10 cellular contexts compared by ENCODE assay signal in genomic region chr2:74505448-74506246, GRCh38. TPM values are rescaled to one million over a fixed set of nuclear protein-coding genes. Genes with fewer than 3 reads are reported as not detected.
DNase-seq lines count a peak whose midpoint lies in the region; ATAC-seq, FAIRE-seq and TF ChIP-seq lines count a peak whose summit lies in the region.
"Had no signal": no experiment of that assay in that cellular context is flagged by ENCODE, and none has a peak within 500 bp of the region (broad histone marks: within the 10 kb centered on the region; RNA-seq: fewer than 3 reads in every experiment).

No MANE protein-coding gene starts in this region.

- H4K20me1 ChIP-seq in HCT116 (ENCODE audit: insufficient read depth) (no peaks in the 10 kb centered on the region), K562 (replicated peaks; ENCODE audit: control insufficient read depth, insufficient read depth, low read length) (no peaks in the 10 kb centered on the region)

- ATAC-seq in HCT116 (no peak), K562 (no peak), mucosa of descending colon (no peak)

- no peaks in the 10 kb centered on the region for H3K9me2 ChIP-seq in HCT116 (ENCODE audit: insufficient read depth)

- no peak for TF ChIP-seq EP300 in K562 (IDR thresholded peaks at IDR 0.05; ENCODE audit: low read length)

- no peaks in the 10 kb centered on the region for H3K9me1 ChIP-seq in K562 (ENCODE audit: control insufficient read depth, insufficient read depth, low read length)

- CTCF ChIA-PET in HCT116 (lab: Charles Lee): interaction anchor here (1.7 kb wide), 1 partner anchor 26 kb away, joined by 4 read pairs; no protein-coding TSS in a partner anchor
- CTCF ChIA-PET in K562 (lab: Yijun Ruan, JAX; ENCODE audit: low intra/inter-chr PET ratio): interaction anchor here (0.6 kb wide), 1 partner anchor 109 kb away, joined by 3 read pairs; no protein-coding TSS in a partner anchor

- TF ChIP-seq POLR2A in HCT116 (IDR thresholded peaks at IDR 0.05; ENCODE audit: borderline replicate concordance, extremely low read depth, insufficient read depth, insufficient read length): no peak
- TF ChIP-seq POLR2A in K562 (conservative IDR thresholded peaks at IDR 0.05): no peak
- TF ChIP-seq POLR2A in vagina (IDR thresholded peaks at IDR 0.05): no peak

- H3K9ac ChIP-seq in HCT116 (ENCODE audit: low read length): no peak overlapping the region
- H3K9ac ChIP-seq in K562 (ENCODE audit: insufficient read depth in 1 of 2, low read depth in 2 of 2, low read length in 2 of 2): peak overlapping the region; percentile 11 to 89

- H3K27me3 ChIP-seq in HCT116 (ENCODE audit: insufficient read depth, low read length): no peaks in the 10 kb centered on the region
- H3K27me3 ChIP-seq in K562 (ENCODE audit: control insufficient read depth in 2 of 2, insufficient read depth in 2 of 2, low read length in 2 of 2): no peaks in the 10 kb centered on the region
- peaks cover 15% of the 10 kb centered on the region for H3K27me3 ChIP-seq in muscle layer of duodenum (ENCODE audit: low read depth, low read length)
- H3K27me3 ChIP-seq in vagina: no peaks in the 10 kb centered on the region

- H2AFZ ChIP-seq in HCT116 (ENCODE audit: low read depth, low read length, poor library complexity, severe bottlenecking) (no peak overlapping the region), K562 (ENCODE audit: low read depth, low read length) (no peak overlapping the region)

- peak overlapping the region; percentile 97 for H3K27ac ChIP-seq in 22Rv1
- H3K27ac ChIP-seq in HCT116 (ENCODE audit: low read depth, low read length): peak overlapping the region; percentile 91; the same call in 1 of the 2 replicates
- peak overlapping the region; percentile 15 for H3K27ac ChIP-seq in K562 (ENCODE audit: extremely low read depth, low read depth, low read length)
- no peak overlapping the region for H3K27ac ChIP-seq in muscle layer of duodenum (ENCODE audit: low read length)
- H3K27ac ChIP-seq in vagina: no peak overlapping the region

- intact Hi-C loops in HCT116 (cut with micrococcal nuclease): loop anchor here (1.0 kb wide), 1 partner anchor 25 kb away; no protein-coding TSS in a partner anchor
- intact Hi-C loops in K562 (cut with micrococcal nuclease): no loop called here
- intact Hi-C loops in vagina (cut with DNase I): no loop called here
- intact Hi-C loops in mucosa of descending colon (cut with DNase I, micrococcal nuclease): no loop called here

- TF ChIP-seq CTCF in 22Rv1 (IDR thresholded peaks at IDR 0.05): no peak
- TF ChIP-seq CTCF in HCT116 (IDR thresholded peaks at IDR 0.05 in 2 of 3, conservative IDR thresholded peaks at IDR 0.05 in 1 of 3; ENCODE audit: borderline replicate concordance in 1 of 3, insufficient read depth in 1 of 3, low read depth in 2 of 3, low read length in 2 of 3): no peak
- no peak for TF ChIP-seq CTCF in K562 (IDR thresholded peaks at IDR 0.05 in 2 of 3, conservative IDR thresholded peaks at IDR 0.05 in 1 of 3; ENCODE audit: insufficient read depth in 2 of 3, low read depth in 1 of 3, low read length in 3 of 3)
- no peak for TF ChIP-seq CTCF in vagina (IDR thresholded peaks at IDR 0.05)
- TF ChIP-seq CTCF in mucosa of descending colon (IDR thresholded peaks at IDR 0.05): no peak

- no peak for FAIRE-seq in K562 (lab: Jason Lieb, UNC)

- peaks cover 30 to 63% of the 10 kb centered on the region in 2 experiments for H3K4me1 ChIP-seq in HCT116 (ENCODE audit: control insufficient read depth in 1 of 2, insufficient read depth in 2 of 2, low read length in 2 of 2)
- H3K4me1 ChIP-seq in K562 (replicated peaks in 1 of 2; ENCODE audit: control insufficient read depth in 2 of 2, insufficient read depth in 2 of 2, low read length in 2 of 2): peaks cover 46 to 66% of the 10 kb centered on the region in 2 experiments; a peak in 4 of 5 replicates
- H3K4me1 ChIP-seq in muscle layer of duodenum (ENCODE audit: control insufficient read depth in 1 of 2, insufficient read depth in 2 of 2, low read length in 2 of 2): peaks cover 19 to 51% of the 10 kb centered on the region in 2 donors
- H3K4me1 ChIP-seq in vagina: peaks cover 55% of the 10 kb centered on the region
- peaks cover 40% of the 10 kb centered on the region for H3K4me1 ChIP-seq in mucosa of descending colon (ENCODE audit: low read depth)

- peaks cover 22% of the 10 kb centered on the region for H3K79me2 ChIP-seq in HCT116 (ENCODE audit: insufficient read depth, low read length)
- peaks cover 46% of the 10 kb centered on the region for H3K79me2 ChIP-seq in K562 (ENCODE audit: control insufficient read depth, insufficient read depth, low read length)

- no TSS peak for BruUV-seq in HCT116 (replicated peaks; lab: Mats Ljungman, UMichigan)
- BruUV-seq in K562 (replicated peaks; lab: Mats Ljungman, UMichigan): no TSS peak

- POLR2A ChIA-PET in HCT116 (lab: Charles Lee) (interaction anchor here (1.8 kb wide), 1 partner anchor 50 kb away, joined by 3 read pairs; no protein-coding TSS in a partner anchor), K562 (lab: Yijun Ruan, JAX) (interaction anchor here (0.5 to 1.9 kb wide), 6 partner anchors 13 to 324 kb away, joined by 3 to 5 read pairs (median 4); partner anchors contain the start of genes CCDC142 and TTC31)

- WGBS in K562 (ENCODE audit: insufficient coverage, low coverage, missing lambda C conversion rate): 50% methylated on average over 13 of the region's 14 CpGs

- TF ChIP-seq RAD21 in HCT116 (IDR thresholded peaks at IDR 0.05; ENCODE audit: low read depth) (no peak), K562 (CRISPR knock-in tag; conservative IDR thresholded peaks at IDR 0.05 in 1 of 2, IDR thresholded peaks at IDR 0.05 in 1 of 2) (no peak)

- H3K36me3 ChIP-seq in HCT116 (ENCODE audit: control insufficient read depth in 1 of 2, insufficient read depth in 2 of 2, low read length in 2 of 2) (peaks cover 3 to 16% of the 10 kb centered on the region in 2 experiments; a peak in 2 of 4 replicates), K562 (ENCODE audit: control insufficient read depth, insufficient read depth, low read length) (peaks cover 13% of the 10 kb centered on the region; the same call in 2 of the 3 replicates), muscle layer of duodenum (ENCODE audit: control insufficient read depth in 1 of 2, insufficient read depth in 2 of 2, low read length in 2 of 2) (peaks cover 13 to 26% of the 10 kb centered on the region in 2 donors), vagina (peaks cover 0 to 21% of the 10 kb centered on the region in 2 donors), mucosa of descending colon (ENCODE audit: low read depth) (no peaks in the 10 kb centered on the region)

- H3K4me3 ChIP-seq in HCT116 (replicated peaks in 1 of 2; ENCODE audit: low read depth in 1 of 2, low read length in 2 of 2): peak overlapping the region; percentile 85 to 93; a peak in 2 of 4 replicates
- peak overlapping the region; percentile 20 for H3K4me3 ChIP-seq in K562
- peak overlapping the region; percentile 46 to 88 for H3K4me3 ChIP-seq in muscle layer of duodenum (ENCODE audit: low read depth in 1 of 2, low read length in 2 of 2)
- no peak overlapping the region for H3K4me3 ChIP-seq in vagina
- H3K4me3 ChIP-seq in mucosa of descending colon: no peak overlapping the region

- H3K9me3 ChIP-seq in HCT116 (ENCODE audit: control insufficient read depth in 1 of 2, insufficient read depth in 1 of 2, low read depth in 1 of 2, low read length in 2 of 2): no peaks in the 10 kb centered on the region
- H3K9me3 ChIP-seq in K562 (replicated peaks; ENCODE audit: control insufficient read depth, insufficient read depth, low read depth, low read length): no peaks in the 10 kb centered on the region
- no peaks in the 10 kb centered on the region for H3K9me3 ChIP-seq in muscle layer of duodenum (ENCODE audit: control insufficient read depth in 1 of 2, low read length in 2 of 2)
- no peaks in the 10 kb centered on the region for H3K9me3 ChIP-seq in vagina
- H3K9me3 ChIP-seq in mucosa of descending colon: no peaks in the 10 kb centered on the region

- in situ Hi-C loops in K562 (cut with MboI): no loop called here

- peak overlapping the region; percentile 99 for H3K4me2 ChIP-seq in HCT116 (ENCODE audit: low read length)
- peak overlapping the region; percentile 76 for H3K4me2 ChIP-seq in K562 (ENCODE audit: insufficient read depth, low read length)

- RAD21 ChIA-PET in HCT116 (lab: Charles Lee; ENCODE audit: low non-redundant PET in 1 of 2, low total read pairs in 2 of 2, uncharacterized antibody in 2 of 2, unreplicated experiment in 2 of 2): no interaction called here

- DNase-seq in HCT116 (ENCODE audit: low read depth, low spot score) (no peak), K562 (ENCODE audit: extremely low read depth in 1 of 4, low spot score in 3 of 4) (no peak), vagina (ENCODE audit: extremely low spot score in 2 of 2) (no peak), superior temporal gyrus (ENCODE audit: extremely low spot score) (no peak), mucosa of descending colon (no peak), pons (ENCODE audit: low spot score) (no peak)
- DNase-seq: COR-L47 had no signal

RNA-seq across cellular contexts. Expression of gene PCGF1, which starts 1.8 kb away (rescaled TPM):
- total RNA-seq in HCT116 (2021; ENCODE audit: unreplicated experiment) (39.9 TPM), K562 (2014; rRNA removed) (20.3 and 28.5 TPM in 2 replicates), K562 (2014; rRNA removed; fragmentation: Illumina TruSeq; extraction: Trizol) (22.5 and 25.1 TPM in 2 replicates), K562 (2015; rRNA removed; fragmentation: Illumina TruSeq; extraction: Trizol) (25.9 and 31.2 TPM in 2 replicates), K562 (2021) (27.3 and 33.6 TPM in 2 replicates), vagina (14.7 TPM), mucosa of descending colon (10 to 100 TPM; 20.3 to 29.1 (median 22.3) TPM)
- polyA plus RNA-seq in HCT116 (2012): 61.5 and 64.4 TPM in 2 replicates
- total RNA-seq in K562 (2011; cell fraction: chromatin; rRNA removed; ENCODE audit: low replicate concordance): 41.0 and 75.1 TPM in 2 replicates
- 49.2 and 62.0 TPM in 2 replicates for total RNA-seq in K562 (2011; cell fraction: nucleolus; rRNA removed)
- total RNA-seq in K562 (2011; cell fraction: nucleoplasm; rRNA removed): 36.9 and 41.4 TPM in 2 replicates
- polyA plus RNA-seq in K562 (2011; rRNA removed) (28.3 and 29.3 TPM in 2 replicates), K562 (2014; fragmentation: Illumina TruSeq; extraction: Trizol) (31.9 and 34.8 TPM in 2 replicates), K562 (2014; fragmentation: Nextera tagmentation; extraction: Ambion mirVana) (10 to 100 TPM; 45.3 to 45.7 TPM), K562 (2014; rRNA removed) (26.1 and 26.3 TPM in 2 replicates)
- polyA plus RNA-seq in K562 (2011; cell fraction: cytosol; rRNA removed): 30.4 and 33.2 TPM in 2 replicates
- polyA plus RNA-seq in K562 (2011; cell fraction: nucleus; rRNA removed): 64.9 and 75.4 TPM in 2 replicates
- polyA plus RNA-seq in K562 (2012): 27.7 and 31.8 TPM in 2 replicates
- polyA minus RNA-seq in K562 (2011; rRNA and poly(A)+ RNA removed): 36.6 and 41.3 TPM in 2 replicates
- 22.0 and 27.9 TPM in 2 replicates for polyA minus RNA-seq in K562 (2011; cell fraction: cytosol; rRNA and poly(A)+ RNA removed)
- polyA minus RNA-seq in K562 (2011; cell fraction: nucleus; rRNA and poly(A)+ RNA removed): 19.7 and 30.2 TPM in 2 replicates

RNA-seq across cellular contexts. Expression of gene LBX2, which starts 6.2 kb away (rescaled TPM):
- total RNA-seq in HCT116 (2021; ENCODE audit: unreplicated experiment): 10.1 TPM
- polyA plus RNA-seq in HCT116 (2012): 5.8 and 6.9 TPM in 2 replicates
- total RNA-seq in K562 (2011; cell fraction: chromatin; rRNA removed; ENCODE audit: low replicate concordance): 3.0 and 5.3 TPM in 2 replicates
- 7.2 and 8.6 TPM in 2 replicates for total RNA-seq in K562 (2011; cell fraction: nucleolus; rRNA removed)
- total RNA-seq in K562 (2011; cell fraction: nucleoplasm; rRNA removed): 2.1 and 4.0 TPM in 2 replicates
- total RNA-seq in K562 (2014; rRNA removed): 3.1 and 3.7 TPM in 2 replicates
- 0.38 and 0.40 TPM in 2 replicates for total RNA-seq in K562 (2014; rRNA removed; fragmentation: Illumina TruSeq; extraction: Trizol)
- total RNA-seq in K562 (2015; rRNA removed; fragmentation: Illumina TruSeq; extraction: Trizol): 2.5 and 2.6 TPM in 2 replicates
- total RNA-seq in K562 (2021): 5.5 and 6.2 TPM in 2 replicates
- 0.93 and 1.1 TPM in 2 replicates for polyA plus RNA-seq in K562 (2011; rRNA removed)
- polyA plus RNA-seq in K562 (2011; cell fraction: cytosol; rRNA removed): 1.2 and 4.6 TPM in 2 replicates
- 3.0 and 7.5 TPM in 2 replicates for polyA plus RNA-seq in K562 (2011; cell fraction: nucleus; rRNA removed)
- polyA plus RNA-seq in K562 (2012): 2.9 and 7.7 TPM in 2 replicates
- 1.00 and 1.5 TPM in 2 replicates for polyA plus RNA-seq in K562 (2014; fragmentation: Illumina TruSeq; extraction: Trizol)
- under 1 TPM in 1 of 2 experiments, not detected in 1; 0.39 TPM for polyA plus RNA-seq in K562 (2014; fragmentation: Nextera tagmentation; extraction: Ambion mirVana)
- polyA plus RNA-seq in K562 (2014; rRNA removed): 3.9 and 4.2 TPM in 2 replicates
- polyA minus RNA-seq in K562 (2011; rRNA and poly(A)+ RNA removed): 0.18 and 0.42 TPM in 2 replicates
- polyA minus RNA-seq in K562 (2011; cell fraction: cytosol; rRNA and poly(A)+ RNA removed): 2.0 TPM in 1 of 2 replicates, not detected in the other
- 8.6 and 9.3 TPM in 2 replicates for polyA minus RNA-seq in K562 (2011; cell fraction: nucleus; rRNA and poly(A)+ RNA removed)
- not detected for total RNA-seq in vagina
- 1 to 10 TPM; 1.0 to 1.5 (median 1.5) TPM for total RNA-seq in mucosa of descending colon

RNA-seq across cellular contexts. Expression of gene TLX2, which starts 8.6 kb away (rescaled TPM):
- total RNA-seq in HCT116 (2021; ENCODE audit: unreplicated experiment) (not detected), K562 (2014; rRNA removed) (not detected in 2 replicates), K562 (2014; rRNA removed; fragmentation: Illumina TruSeq; extraction: Trizol) (not detected in 2 replicates), K562 (2015; rRNA removed; fragmentation: Illumina TruSeq; extraction: Trizol) (not detected in 2 replicates), K562 (2021) (not detected in 2 replicates), vagina (6.6 TPM), mucosa of descending colon (1 to 10 TPM in 1 of 3 donors, under 1 TPM in 2; 0.17 to 1.6 (median 0.51) TPM)
- polyA plus RNA-seq in HCT116 (2012): 0.04 and 0.06 TPM in 2 replicates
- total RNA-seq in K562 (2011; cell fraction: chromatin; rRNA removed; ENCODE audit: low replicate concordance): not detected in 2 replicates
- not detected in 2 replicates for total RNA-seq in K562 (2011; cell fraction: nucleolus; rRNA removed)
- total RNA-seq in K562 (2011; cell fraction: nucleoplasm; rRNA removed): not detected in 2 replicates
- polyA plus RNA-seq in K562 (2011; rRNA removed) (not detected in 2 replicates), K562 (2014; fragmentation: Illumina TruSeq; extraction: Trizol) (not detected in 2 replicates), K562 (2014; fragmentation: Nextera tagmentation; extraction: Ambion mirVana) (not detected), K562 (2014; rRNA removed) (not detected in 2 replicates)
- not detected in 2 replicates for polyA plus RNA-seq in K562 (2011; cell fraction: cytosol; rRNA removed)
- not detected in 2 replicates for polyA plus RNA-seq in K562 (2011; cell fraction: nucleus; rRNA removed)
- 0.12 TPM in 1 of 2 replicates, not detected in the other for polyA plus RNA-seq in K562 (2012)
- not detected in 2 replicates for polyA minus RNA-seq in K562 (2011; rRNA and poly(A)+ RNA removed)
- polyA minus RNA-seq in K562 (2011; cell fraction: cytosol; rRNA and poly(A)+ RNA removed): not detected in 2 replicates
- polyA minus RNA-seq in K562 (2011; cell fraction: nucleus; rRNA and poly(A)+ RNA removed): not detected in 2 replicates
- total RNA-seq: HT1080 had no signal

RNA-seq across cellular contexts. Expression of gene DQX1, which starts 20.4 kb away (rescaled TPM):
- total RNA-seq in HCT116 (2021; ENCODE audit: unreplicated experiment) (0.98 TPM), K562 (2014; rRNA removed) (0.73 TPM in 1 of 2 replicates, not detected in the other), K562 (2014; rRNA removed; fragmentation: Illumina TruSeq; extraction: Trizol) (0.06 and 0.11 TPM in 2 replicates), K562 (2015; rRNA removed; fragmentation: Illumina TruSeq; extraction: Trizol) (0.30 and 0.33 TPM in 2 replicates), K562 (2021) (0.29 and 0.38 TPM in 2 replicates), vagina (9.6 TPM), mucosa of descending colon (10 to 100 TPM; 17.9 to 58.3 (median 22.2) TPM)
- 0.48 and 0.50 TPM in 2 replicates for polyA plus RNA-seq in HCT116 (2012)
- 2.8 and 6.5 TPM in 2 replicates for total RNA-seq in K562 (2011; cell fraction: chromatin; rRNA removed; ENCODE audit: low replicate concordance)
- total RNA-seq in K562 (2011; cell fraction: nucleolus; rRNA removed): 1.7 and 2.1 TPM in 2 replicates
- 1.7 and 2.0 TPM in 2 replicates for total RNA-seq in K562 (2011; cell fraction: nucleoplasm; rRNA removed)
- polyA plus RNA-seq in K562 (2011; rRNA removed) (0.18 and 0.46 TPM in 2 replicates), K562 (2014; fragmentation: Illumina TruSeq; extraction: Trizol) (0.18 TPM in 2 replicates), K562 (2014; fragmentation: Nextera tagmentation; extraction: Ambion mirVana) (under 1 TPM; 0.04 to 0.08 TPM), K562 (2014; rRNA removed) (0.05 and 0.21 TPM in 2 replicates)
- 0.03 and 0.24 TPM in 2 replicates for polyA plus RNA-seq in K562 (2011; cell fraction: cytosol; rRNA removed)
- 3.1 and 4.0 TPM in 2 replicates for polyA plus RNA-seq in K562 (2011; cell fraction: nucleus; rRNA removed)
- polyA plus RNA-seq in K562 (2012): 0.18 and 0.25 TPM in 2 replicates
- polyA minus RNA-seq in K562 (2011; rRNA and poly(A)+ RNA removed): not detected in 2 replicates
- not detected in 2 replicates for polyA minus RNA-seq in K562 (2011; cell fraction: cytosol; rRNA and poly(A)+ RNA removed)
- polyA minus RNA-seq in K562 (2011; cell fraction: nucleus; rRNA and poly(A)+ RNA removed): 0.54 and 1.3 TPM in 2 replicates

RNA-seq across cellular contexts. Expression of gene TTC31, which starts 22.8 kb away (rescaled TPM):
- total RNA-seq in HCT116 (2021; ENCODE audit: unreplicated experiment) (26.4 TPM), K562 (2014; rRNA removed) (13.1 and 18.7 TPM in 2 replicates), K562 (2014; rRNA removed; fragmentation: Illumina TruSeq; extraction: Trizol) (8.6 and 11.6 TPM in 2 replicates), K562 (2015; rRNA removed; fragmentation: Illumina TruSeq; extraction: Trizol) (15.6 and 15.9 TPM in 2 replicates), K562 (2021) (23.9 and 26.5 TPM in 2 replicates), vagina (11.8 TPM), mucosa of descending colon (10 to 100 TPM; 27.2 to 34.1 (median 30.9) TPM)
- polyA plus RNA-seq in HCT116 (2012): 15.1 and 20.2 TPM in 2 replicates
- 53.4 and 102 TPM in 2 replicates for total RNA-seq in K562 (2011; cell fraction: chromatin; rRNA removed; ENCODE audit: low replicate concordance)
- 58.8 and 59.9 TPM in 2 replicates for total RNA-seq in K562 (2011; cell fraction: nucleolus; rRNA removed)
- total RNA-seq in K562 (2011; cell fraction: nucleoplasm; rRNA removed): 58.1 and 70.2 TPM in 2 replicates
- polyA plus RNA-seq in K562 (2011; rRNA removed) (18.4 and 19.0 TPM in 2 replicates), K562 (2014; fragmentation: Illumina TruSeq; extraction: Trizol) (22.9 and 27.3 TPM in 2 replicates), K562 (2014; fragmentation: Nextera tagmentation; extraction: Ambion mirVana) (1 to 10 TPM; 4.7 to 5.0 TPM), K562 (2014; rRNA removed) (30.5 and 30.9 TPM in 2 replicates)
- 13.2 and 23.0 TPM in 2 replicates for polyA plus RNA-seq in K562 (2011; cell fraction: cytosol; rRNA removed)
- polyA plus RNA-seq in K562 (2011; cell fraction: nucleus; rRNA removed): 111 and 155 TPM in 2 replicates
- polyA plus RNA-seq in K562 (2012): 19.9 and 29.5 TPM in 2 replicates
- 7.8 and 11.2 TPM in 2 replicates for polyA minus RNA-seq in K562 (2011; rRNA and poly(A)+ RNA removed)
- 7.1 and 9.6 TPM in 2 replicates for polyA minus RNA-seq in K562 (2011; cell fraction: cytosol; rRNA and poly(A)+ RNA removed)
- 26.1 and 29.9 TPM in 2 replicates for polyA minus RNA-seq in K562 (2011; cell fraction: nucleus; rRNA and poly(A)+ RNA removed)

Comparison
In these comparisons a context has a peak if more than half of its experiments do, and no peak if none do; other contexts are left out.
1. H3K27ac ChIP-seq: peak in 22Rv1 (single experiment), HCT116 (single experiment) and K562 (single experiment); none in muscle layer of duodenum (single experiment) and vagina (single experiment).
2. H3K4me3 ChIP-seq: peak in HCT116 (2 of 2), K562 (single experiment) and muscle layer of duodenum (2 of 2); none in vagina (0 of 2) and mucosa of descending colon (single experiment).